Comparison of ENCODE assay signal across 24 cellular contexts in genomic region chr2:53632126-53632460, GRCh38.
"Had no signal": no experiment of that assay in that cellular context is flagged by ENCODE, and none has a peak within 500 bp of the region (broad histone marks: within the 10 kb centered on the region; RNA-seq: fewer than 3 reads in every experiment).

No MANE protein-coding gene starts in this region.

- H3K27ac Mint-ChIP-seq: progenitor cell of endocrine pancreas; stimulated activated memory B cell treated with anti-CD40 and anti-IgM and Interleukin-4, amounts not matched to agents 10 μg/mL and 1 μg/mL and 100 μg/mL, for 72 hours had no signal

- H3K9me3 Mint-ChIP-seq: activated naive CD4-positive, alpha-beta T cell treated with anti-CD3 and anti-CD28 coated beads, Interleukin-2, amount 50 U/mL, for 72 hours; activated T-cell treated with anti-CD3 and anti-CD28 coated beads, Interleukin-2, amount 50 U/mL, for 4 hours; nephron had no signal

- H3K4me3 Mint-ChIP-seq: activated T-cell treated with anti-CD3 and anti-CD28 coated beads, Interleukin-2, amount 50 U/mL, for 4 hours; brain; nephron; stimulated activated memory B cell treated with anti-CD40 and anti-IgM and Interleukin-4, amounts not matched to agents 10 μg/mL and 1 μg/mL and 100 μg/mL, for 72 hours had no signal

- H3K27me3 Mint-ChIP-seq: progenitor cell of endocrine pancreas; stimulated activated memory B cell treated with anti-CD40 and anti-IgM and Interleukin-4, amounts not matched to agents 10 μg/mL and 1 μg/mL and 100 μg/mL, for 72 hours had no signal

- H3K36me3 Mint-ChIP-seq: activated naive CD4-positive, alpha-beta T cell treated with anti-CD3 and anti-CD28 coated beads, Interleukin-2, amount 50 U/mL, for 72 hours; brain; stimulated activated memory B cell treated with anti-CD40 and anti-IgM and Interleukin-4, amounts not matched to agents 10 μg/mL and 1 μg/mL and 100 μg/mL, for 72 hours had no signal

- ATAC-seq: gastroesophageal sphincter; left ventricle myocardium superior; stimulated activated memory B cell treated with anti-CD40 and anti-IgM and Interleukin-4, amounts not matched to agents 10 μg/mL and 1 μg/mL and 100 μg/mL, for 72 hours had no signal

- DNase-seq: activated CD4-positive, alpha-beta T cell treated with anti-CD3 and anti-CD28 coated beads for 48 hours; activated CD4-positive, alpha-beta T cell treated with anti-CD3 and anti-CD28 coated beads, Interleukin-2, amount 50 U/mL, for 48 hours; activated CD8-positive, alpha-beta memory T cell treated with anti-CD3 and anti-CD28 coated beads, Interleukin-2, amount 50 U/mL, for 48 hours; activated naive CD4-positive, alpha-beta T cell; activated T-cell treated with anti-CD3 and anti-CD28 coated beads, Interleukin-2, amount 50 U/mL, for 4 hours; adrenal gland; dorsolateral prefrontal cortex; effector memory CD4-positive, alpha-beta T cell; erythroblast; islet precursor cell; left ventricle myocardium superior; mucosa of descending colon; ovary; sigmoid colon; stimulated activated CD4-positive, alpha-beta T cell treated with anti-CD3 and anti-CD28 coated beads, Interleukin-4, amount 100 ng/mL, for 24 hours; T-helper 9 cell had no signal

- H3K9me3 ChIP-seq: adrenal gland, ascending aorta, gastroesophageal sphincter, mucosa of descending colon, ovary, sigmoid colon, tibial nerve had no signal

- H3K4me1 Mint-ChIP-seq: stimulated activated memory B cell treated with anti-CD40 and anti-IgM and Interleukin-4, amounts not matched to agents 10 μg/mL and 1 μg/mL and 100 μg/mL, for 72 hours had no signal
